In the genomic region with DNA sequence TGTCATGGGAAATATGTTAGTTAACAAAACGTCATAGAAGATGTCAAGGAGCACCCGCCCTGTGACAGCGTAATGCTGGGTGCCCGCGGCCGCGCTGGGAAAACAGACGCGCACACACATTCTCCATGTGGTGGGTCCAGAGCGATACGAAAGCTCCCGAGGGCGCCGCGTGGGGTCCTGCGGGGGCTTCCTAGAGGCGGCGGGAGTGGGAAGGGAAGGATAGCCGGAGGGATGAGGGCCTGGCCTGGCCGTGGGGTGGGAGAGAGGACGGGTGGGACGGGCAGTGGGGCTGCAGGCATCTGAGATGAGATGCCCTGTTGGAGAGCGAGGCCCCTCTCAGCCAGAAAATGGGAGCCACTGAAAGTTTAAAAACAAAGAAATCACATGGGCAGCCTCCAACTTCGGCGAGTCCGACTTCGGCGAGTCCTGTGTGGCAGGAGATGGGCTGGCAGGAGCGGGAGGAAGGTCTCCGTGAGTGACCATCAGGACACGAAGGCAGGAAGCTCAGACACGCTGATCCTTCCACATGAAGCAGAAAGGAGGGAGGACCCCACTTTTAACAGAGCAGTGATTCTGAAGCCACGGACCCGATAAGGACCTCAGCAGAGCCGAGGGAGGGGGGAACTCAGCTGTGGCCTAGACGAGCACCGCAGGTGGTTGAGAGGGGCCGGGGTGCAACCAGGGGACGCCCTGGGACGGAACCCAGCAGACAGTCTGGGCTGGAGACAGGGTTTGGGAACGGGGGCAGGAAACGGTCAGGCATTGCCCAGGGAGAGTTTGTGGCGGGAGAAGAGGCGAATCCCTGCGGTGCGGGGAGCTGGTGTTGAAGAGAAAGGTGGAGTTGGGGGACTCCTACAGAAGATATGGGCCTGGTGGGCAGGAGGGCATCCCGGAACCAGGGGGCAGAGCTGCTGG, we compare ENCODE assay signal across 13 cellular contexts.
"Had no signal": no experiment of that assay in that cellular context is flagged by ENCODE, and none has a peak within 500 bp of the region (broad histone marks: within the 10 kb centered on the region; RNA-seq: fewer than 3 reads in every experiment).

No MANE protein-coding gene starts in this region.

- H3K36me3 Mint-ChIP-seq: immature natural killer cell had no signal

- H3K4me3 Mint-ChIP-seq: activated naive CD4-positive, alpha-beta T cell treated with anti-CD3 and anti-CD28 coated beads for 36 hours; activated naive CD8-positive, alpha-beta T cell treated with anti-CD3 and anti-CD28 coated beads, Interleukin-2, amount 50 U/mL, for 24 hours; immature natural killer cell had no signal

- DNase-seq: activated CD4-positive, CD25-positive, alpha-beta regulatory T cell treated with anti-CD3 and anti-CD28 coated beads, Interleukin-2, amount 50 U/mL, for 72 hours; activated naive CD4-positive, alpha-beta T cell treated with anti-CD3 and anti-CD28 coated beads for 36 hours; activated naive CD8-positive, alpha-beta T cell treated with anti-CD3 and anti-CD28 coated beads, Interleukin-2, amount 50 U/mL, for 24 hours; activated T-cell treated with anti-CD3 and anti-CD28 coated beads, Interleukin-2, amount 50 U/mL, for 1 hour; aorta; dermis blood vessel endothelial cell; immature natural killer cell; stimulated activated CD4-positive, alpha-beta T cell treated with anti-CD3 and anti-CD28 coated beads, Interleukin-2, amount 100 ng/mL, for 48 hours; stimulated activated naive CD4-positive, alpha-beta T cell; substantia nigra; transverse colon had no signal

- ATAC-seq: heart left ventricle had no signal

- H3K27ac Mint-ChIP-seq: activated naive CD4-positive, alpha-beta T cell treated with anti-CD3 and anti-CD28 coated beads for 36 hours; activated naive CD8-positive, alpha-beta T cell treated with anti-CD3 and anti-CD28 coated beads, Interleukin-2, amount 50 U/mL, for 24 hours; activated T-helper 2 cell treated with anti-CD3 and anti-CD28 coated beads, Interferon-gamma antibody, Interleukin-2, Interleukin-4, amounts not matched to agents 10 μg/mL and 5 μg/mL and 100 μg/mL, durations not matched to agents 14 hours and 24 hours and 36 hours; immature natural killer cell had no signal

- H3K9me3 Mint-ChIP-seq: activated naive CD4-positive, alpha-beta T cell treated with anti-CD3 and anti-CD28 coated beads for 36 hours; activated naive CD8-positive, alpha-beta T cell treated with anti-CD3 and anti-CD28 coated beads, Interleukin-2, amount 50 U/mL, for 24 hours; activated T-helper 2 cell treated with anti-CD3 and anti-CD28 coated beads, Interferon-gamma antibody, Interleukin-2, Interleukin-4, amounts not matched to agents 10 μg/mL and 5 μg/mL and 100 μg/mL, durations not matched to agents 14 hours and 24 hours and 36 hours had no signal

- H3K4me1 Mint-ChIP-seq: activated naive CD8-positive, alpha-beta T cell treated with anti-CD3 and anti-CD28 coated beads, Interleukin-2, amount 50 U/mL, for 24 hours; immature natural killer cell had no signal
